9 cellular contexts compared by ENCODE assay signal in genomic region chr5:170312666-170313065, GRCh38. TPM values are rescaled to one million over a fixed set of nuclear protein-coding genes. Genes with fewer than 3 reads are reported as not detected.
DNase-seq lines count a peak whose midpoint lies in the region; TF ChIP-seq lines count a peak whose summit lies in the region.
"Had no signal": no experiment of that assay in that cellular context is flagged by ENCODE, and none has a peak within 500 bp of the region (broad histone marks: within the 10 kb centered on the region; RNA-seq: fewer than 3 reads in every experiment).

No MANE protein-coding gene starts in this region.

- whole genome bisulfite sequencing in testis, 2 donors = 89 to 98% methylated on average over 3 of the region's 3 CpGs

- TF ChIP-seq POLR2A in testis (IDR thresholded peaks at IDR 0.05) = no peak

- H3K4me1 ChIP-seq in right atrium auricular region = peaks cover 0 to 38% of the 10 kb centered on the region in 2 donors
- H3K4me1 ChIP-seq in testis = peaks cover 40% of the 10 kb centered on the region
- H3K4me1 ChIP-seq: psoas muscle had no signal

- peak; percentile 62 to 64 for DNase-seq in stimulated activated CD4-positive, alpha-beta T cell treated with anti-CD3 and anti-CD28 coated beads, Interleukin-12 subunit alpha, Interleukin-12 subunit beta, amount 100 ng/mL, for 24 hours (ENCODE audit: low read depth in 2 of 2)
- no peak for DNase-seq in stimulated activated CD4-positive, alpha-beta T cell treated with anti-CD3 and anti-CD28 coated beads, Interleukin-2, amount 100 ng/mL, for 48 hours
- DNase-seq in SKM-1 treated with dmso at 0.1 percent for 144 hours (lab: John Stamatoyannopoulos, UW; ENCODE audit: unreplicated experiment) = peak; percentile 87
- peak; percentile 7 for DNase-seq in astrocyte of the spinal cord (ENCODE audit: low read depth, low spot score)
- DNase-seq in skeletal muscle cell (ENCODE audit: low read depth) = peak; percentile 19
- no peak for DNase-seq in right atrium auricular region (ENCODE audit: low spot score)
- no peak for DNase-seq in NCI-H1105 (lab: John Stamatoyannopoulos, UW)
- DNase-seq in testis = no peak
- DNase-seq: psoas muscle had no signal

- H3K36me3 ChIP-seq in right atrium auricular region (no peaks in the 10 kb centered on the region), testis (ENCODE audit: low read depth, missing control alignments) (no peaks in the 10 kb centered on the region)

- in situ Hi-C loops in astrocyte of the spinal cord (cut with HindIII; ENCODE audit: low sequenced_read_pairs) = no loop called here

- H3K27me3 ChIP-seq in right atrium auricular region = no peaks in the 10 kb centered on the region
- no peaks in the 10 kb centered on the region for H3K27me3 ChIP-seq in testis

- TF ChIP-seq CTCF in astrocyte of the spinal cord (IDR thresholded peaks at IDR 0.05; ENCODE audit: low read depth, low read length) (no peak), right atrium auricular region (IDR thresholded peaks at IDR 0.05) (no peak), testis (IDR thresholded peaks at IDR 0.05) (no peak)

- H3K27ac ChIP-seq in right atrium auricular region (peak overlapping the region in 1 of 2 donors; percentile 12), testis (no peak overlapping the region)
- H3K27ac ChIP-seq: psoas muscle had no signal

- intact Hi-C loops in testis (cut with DNase I; ENCODE audit: low total_unique reads) = no loop called here

- H3K4me3 ChIP-seq in astrocyte of the spinal cord (ENCODE audit: low read depth, low read length) = no peak overlapping the region
- no peak overlapping the region for H3K4me3 ChIP-seq in skeletal muscle cell (ENCODE audit: low read depth, low read length)
- H3K4me3 ChIP-seq in right atrium auricular region = no peak overlapping the region
- no peak overlapping the region for H3K4me3 ChIP-seq in testis
- H3K4me3 ChIP-seq: psoas muscle had no signal

- H3K9me3 ChIP-seq in right atrium auricular region (no peaks in the 10 kb centered on the region), testis (no peaks in the 10 kb centered on the region)
- H3K9me3 ChIP-seq: psoas muscle had no signal

RNA-seq across cellular contexts. Expression of gene LCP2, which starts 15.1 kb away (rescaled TPM):
- 1 to 10 TPM; 3.9 to 6.5 TPM for total RNA-seq in right atrium auricular region
- 10 to 100 TPM in 1 of 2 donors, 1 to 10 TPM in 1; 8.6 to 11.5 TPM for total RNA-seq in testis
- 14.2 TPM for polyA plus RNA-seq in testis (ENCODE audit: insufficient read depth, low read depth, low replicate concordance)

Comparison
In these comparisons a context has a peak if more than half of its experiments do, and no peak if none do; other contexts are left out.
1. DNase-seq: peak in stimulated activated CD4-positive, alpha-beta T cell treated with anti-CD3 and anti-CD28 coated beads, Interleukin-12 subunit alpha, Interleukin-12 subunit beta, amount 100 ng/mL, for 24 hours (2 of 2), SKM-1 treated with dmso at 0.1 percent for 144 hours (single experiment), astrocyte of the spinal cord (single experiment) and skeletal muscle cell (single experiment); none in stimulated activated CD4-positive, alpha-beta T cell treated with anti-CD3 and anti-CD28 coated beads, Interleukin-2, amount 100 ng/mL, for 48 hours (0 of 2), right atrium auricular region (single experiment), NCI-H1105 (single experiment) and testis (single experiment).